13 cellular contexts compared by ENCODE assay signal in genomic region chr1:9691108-9691445, GRCh38. TPM values are rescaled to one million over a fixed set of nuclear protein-coding genes. Genes with fewer than 3 reads are reported as not detected.
DNase-seq lines count a peak whose midpoint lies in the region; ATAC-seq and TF ChIP-seq lines count a peak whose summit lies in the region.
"Had no signal": no experiment of that assay in that cellular context is flagged by ENCODE, and none has a peak within 500 bp of the region (broad histone marks: within the 10 kb centered on the region; RNA-seq: fewer than 3 reads in every experiment).

No MANE protein-coding gene starts in this region.

- H3K9me3 Mint-ChIP-seq in activated CD4-positive, alpha-beta T cell treated with anti-CD3 and anti-CD28 coated beads for 36 hours (ENCODE audit: low read depth) = no peaks in the 10 kb centered on the region

- POLR2A ChIA-PET in activated CD4-positive, alpha-beta T cell treated with anti-CD3 and anti-CD28 coated beads for 36 hours (lab: Charles Lee) = no interaction called here

- no peak overlapping the region for H3K4me3 ChIP-seq in brain microvascular endothelial cell (ENCODE audit: low read depth, low read length)
- H3K4me3 ChIP-seq in neutrophil (ENCODE audit: low read depth in 1 of 2, low read length in 1 of 2) = no peak overlapping the region
- no peak overlapping the region for H3K4me3 ChIP-seq in left lung

- peak; percentile 53 for DNase-seq in activated CD4-positive, alpha-beta T cell treated with anti-CD3 and anti-CD28 coated beads for 36 hours
- DNase-seq in activated CD4-positive, alpha-beta T cell treated with anti-CD3 and anti-CD28 coated beads, Interleukin-2, amount 50 U/mL, for 4 hours = no peak
- DNase-seq in M059J (ENCODE audit: low read depth) (peak; percentile 91), brain microvascular endothelial cell (peak; percentile 47), NCI-H748 (lab: John Stamatoyannopoulos, UW; ENCODE audit: unreplicated experiment) (no peak), left lung (no peak), substantia nigra (lab: John Stamatoyannopoulos, UW) (no peak)
- DNase-seq: left ventricle myocardium superior, NCI-H446, sigmoid colon had no signal

- H3K36me3 Mint-ChIP-seq in activated CD4-positive, alpha-beta T cell treated with anti-CD3 and anti-CD28 coated beads for 36 hours (ENCODE audit: low read depth) = peaks cover 41% of the 10 kb centered on the region

- peaks cover 67 to 75% of the 10 kb centered on the region in 2 experiments for H3K4me1 ChIP-seq in neutrophil (ENCODE audit: control insufficient read depth in 1 of 2, insufficient read depth in 1 of 2, low read depth in 1 of 2, low read length in 1 of 2)
- peaks cover 20 to 56% of the 10 kb centered on the region in 2 donors for H3K4me1 ChIP-seq in left lung

- in situ Hi-C loops in brain microvascular endothelial cell (cut with HindIII; ENCODE audit: low pct_ligation_motif_present, low sequenced_read_pairs) = no loop called here

- intact Hi-C loops in activated CD4-positive, alpha-beta T cell treated with anti-CD3 and anti-CD28 coated beads for 36 hours (cut with DNase I, micrococcal nuclease) = loop anchor here in 1 of 2 experiments (2.0 kb wide), 1 partner anchor 64 kb away; no protein-coding TSS in a partner anchor
- intact Hi-C loops in left lung (cut with DNase I) = no loop called here

- H3K27me3 ChIP-seq in brain microvascular endothelial cell (replicated peaks) (no peaks in the 10 kb centered on the region), neutrophil (no peaks in the 10 kb centered on the region), left lung (no peaks in the 10 kb centered on the region)
- H3K27me3 ChIP-seq: sigmoid colon had no signal

- CTCF ChIA-PET in activated CD4-positive, alpha-beta T cell treated with anti-CD3 and anti-CD28 coated beads for 36 hours (lab: Charles Lee) = interaction anchor here (0.7 to 1.8 kb wide), 9 partner anchors 13 to 60 kb away, joined by 3 to 10 read pairs (median 3); partner anchors contain the start of gene PIK3CD

- H3K27me3 Mint-ChIP-seq in activated CD4-positive, alpha-beta T cell treated with anti-CD3 and anti-CD28 coated beads for 36 hours = no peaks in the 10 kb centered on the region

- no peaks in the 10 kb centered on the region for H3K9me3 ChIP-seq in neutrophil
- H3K9me3 ChIP-seq in left lung = no peaks in the 10 kb centered on the region
- H3K9me3 ChIP-seq: sigmoid colon had no signal

- peak overlapping the region; percentile 76 for H3K27ac Mint-ChIP-seq in activated CD4-positive, alpha-beta T cell treated with anti-CD3 and anti-CD28 coated beads for 36 hours

- no peak overlapping the region for H3K27ac ChIP-seq in brain microvascular endothelial cell
- peak overlapping the region; percentile 53 for H3K27ac ChIP-seq in neutrophil
- no peak overlapping the region for H3K27ac ChIP-seq in left lung
- H3K27ac ChIP-seq in substantia nigra (ENCODE audit: low read depth, low read length, poor library complexity, severe bottlenecking) = no peak overlapping the region
- H3K27ac ChIP-seq: epithelial cell of prostate, KMS-11 had no signal

- ATAC-seq in activated CD4-positive, alpha-beta T cell treated with anti-CD3 and anti-CD28 coated beads for 36 hours = no peak
- no peak for ATAC-seq in left lung
- ATAC-seq: left ventricle myocardium superior had no signal

- H3K36me3 ChIP-seq in brain microvascular endothelial cell (replicated peaks) (no peaks in the 10 kb centered on the region), neutrophil (peaks cover 58% of the 10 kb centered on the region), left lung (peaks cover 0 to 23% of the 10 kb centered on the region in 2 donors)

- TF ChIP-seq CTCF in brain microvascular endothelial cell (IDR thresholded peaks at IDR 0.05; ENCODE audit: low read depth, low read length, missing control alignments) (no peak), neutrophil (IDR thresholded peaks at IDR 0.05) (no peak), left lung (IDR thresholded peaks at IDR 0.05) (no peak)

- peak overlapping the region; percentile 80 for H3K4me3 Mint-ChIP-seq in activated CD4-positive, alpha-beta T cell treated with anti-CD3 and anti-CD28 coated beads for 36 hours

- peaks cover 70% of the 10 kb centered on the region for H3K4me1 Mint-ChIP-seq in activated CD4-positive, alpha-beta T cell treated with anti-CD3 and anti-CD28 coated beads for 36 hours

RNA-seq across cellular contexts. Expression of gene PIK3CD, which starts 39.5 kb away (rescaled TPM):
- total RNA-seq in activated CD4-positive, alpha-beta T cell treated with anti-CD3 and anti-CD28 coated beads for 36 hours = 100 to 1,000 TPM in 1 of 2 experiments, 10 to 100 TPM in 1; 96.4 to 114 TPM
- 5.4 and 8.5 TPM in 2 replicates for total RNA-seq in M059J (2014; rRNA removed; shearing (Covaris generic))
- 10 to 100 TPM; 12.9 to 44.2 TPM for total RNA-seq in left lung

Comparison
In these comparisons a context has a peak if more than half of its experiments do, and no peak if none do; other contexts are left out.
1. DNase-seq: peak in activated CD4-positive, alpha-beta T cell treated with anti-CD3 and anti-CD28 coated beads for 36 hours (single experiment), M059J (single experiment) and brain microvascular endothelial cell (single experiment); none in activated CD4-positive, alpha-beta T cell treated with anti-CD3 and anti-CD28 coated beads, Interleukin-2, amount 50 U/mL, for 4 hours (0 of 2), NCI-H748 (single experiment), left lung (0 of 2) and substantia nigra (0 of 49).